ENCODE assay signal across 20 cellular contexts in the genomic region with DNA sequence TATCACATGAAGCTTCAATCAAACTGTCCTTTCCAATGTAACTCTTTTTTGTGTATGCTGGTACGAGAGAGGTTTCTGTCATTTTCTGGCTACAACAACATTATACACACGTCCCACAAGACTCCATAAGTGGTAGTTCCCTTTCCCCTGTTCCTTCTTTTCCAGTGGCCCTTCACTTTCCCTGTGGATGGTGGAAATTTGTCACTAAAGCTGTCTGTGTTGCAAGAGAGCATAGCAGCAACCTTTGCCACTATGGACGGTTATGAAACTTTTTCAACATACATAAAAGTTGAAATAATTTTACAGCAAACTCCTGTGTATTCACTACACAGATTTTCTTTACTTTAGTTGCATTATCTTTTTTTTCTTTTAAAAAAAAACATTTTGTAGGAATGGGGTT. TPM values are rescaled to one million over a fixed set of nuclear protein-coding genes. Genes with fewer than 3 reads are reported as not detected.
"Had no signal": no experiment of that assay in that cellular context is flagged by ENCODE, and none has a peak within 500 bp of the region (broad histone marks: within the 10 kb centered on the region; RNA-seq: fewer than 3 reads in every experiment).

No MANE protein-coding gene starts in this region.

- DNase-seq: left ventricle myocardium inferior; mesendoderm; naive B cell; natural killer cell; nephron progenitor cell; occipital lobe; small intestine; spleen; stimulated activated CD4-positive, alpha-beta T cell treated with anti-CD3 and anti-CD28 coated beads, Interleukin-4, amount 100 ng/mL, for 24 hours; stimulated activated naive CD4-positive, alpha-beta T cell treated with Interleukin-2 at 50 U/mL for 16 hours; stimulated activated naive CD8-positive, alpha-beta T cell treated with anti-CD3 and anti-CD28 coated beads, Interleukin-15, amount 100 ng/mL, for 72 hours; uterus had no signal

- H2AFZ ChIP-seq: neural progenitor cell had no signal

- H3K9me3 ChIP-seq: left ventricle myocardium inferior, neutrophil, right atrium auricular region, spleen, tibial nerve, uterus had no signal

- H3K36me3 ChIP-seq: left ventricle myocardium inferior, neural progenitor cell, neutrophil, right atrium auricular region, spleen, tibial nerve, uterus had no signal

- H3K4me1 ChIP-seq: uterus had no signal

- H3K4me2 ChIP-seq: neural progenitor cell had no signal

- H3K27me3 ChIP-seq: neural progenitor cell, neutrophil, right atrium auricular region, spleen, tibial nerve, uterus had no signal

- H3K27ac ChIP-seq: left ventricle myocardium inferior, neural progenitor cell, neutrophil, right atrium auricular region, spleen, tibial nerve, uterus had no signal

- H3K4me3 ChIP-seq: left ventricle myocardium inferior, lung, neural progenitor cell, right atrium auricular region, spleen, tibial nerve, uterus had no signal

RNA-seq across cellular contexts. Expression of gene TMEM37, which starts 46.2 kb away (rescaled TPM):
- total RNA-seq: kidney epithelial cell, mononuclear cell, natural killer cell, occipital lobe, temporal lobe had no signal
